Comparison of ENCODE assay signal across 13 cellular contexts in genomic region chr6:89118931-89119330, GRCh38. TPM values are rescaled to one million over a fixed set of nuclear protein-coding genes. Genes with fewer than 3 reads are reported as not detected.
A peak's percentile ranks its signal among the peaks of the same experiment; 100 is the strongest.
DNase-seq lines count a peak whose midpoint lies in the region; ATAC-seq and TF ChIP-seq lines count a peak whose summit lies in the region.
"Had no signal": no experiment of that assay in that cellular context is flagged by ENCODE, and none has a peak within 500 bp of the region (broad histone marks: within the 10 kb centered on the region; RNA-seq: fewer than 3 reads in every experiment).

No MANE protein-coding gene starts in this region.

- peaks cover 4% of the 10 kb centered on the region for H3K4me1 ChIP-seq in CD8-positive, alpha-beta T cell (ENCODE audit: insufficient read depth, low read length)
- H3K4me1 ChIP-seq in heart left ventricle, result peaks cover 0 to 14% (median 6%) of the 10 kb centered on the region in 12 donors

- peaks cover 3% of the 10 kb centered on the region for H3K27me3 Mint-ChIP-seq in CD8-positive, alpha-beta T cell (ENCODE audit: low read depth)
- H3K27me3 Mint-ChIP-seq in activated T-helper 17 cell treated with anti-CD3 and anti-CD28 coated beads, Interleukin-2, amount 50 U/mL, for 72 hours, result peaks cover 6% of the 10 kb centered on the region

- peaks cover 2% of the 10 kb centered on the region for H3K36me3 Mint-ChIP-seq in CD8-positive, alpha-beta T cell
- H3K36me3 Mint-ChIP-seq in activated T-helper 17 cell treated with anti-CD3 and anti-CD28 coated beads, Interleukin-2, amount 50 U/mL, for 72 hours (ENCODE audit: low read depth), result no peaks in the 10 kb centered on the region

- H3K27ac Mint-ChIP-seq in CD8-positive, alpha-beta T cell, result no peak overlapping the region
- no peak overlapping the region for H3K27ac Mint-ChIP-seq in activated T-helper 17 cell treated with anti-CD3 and anti-CD28 coated beads, Interleukin-2, amount 50 U/mL, for 72 hours

- CTCF ChIA-PET in CD8-positive, alpha-beta T cell (lab: Charles Lee), result no interaction called here

- ATAC-seq in CD8-positive, alpha-beta T cell, result no peak
- no peak for ATAC-seq in activated T-helper 17 cell treated with anti-CD3 and anti-CD28 coated beads, Interleukin-2, amount 50 U/mL, for 72 hours (replicated peaks)
- ATAC-seq in heart left ventricle, result no peak
- ATAC-seq: PC-3 had no signal

- H3K4me3 ChIP-seq in CD8-positive, alpha-beta T cell (ENCODE audit: low read depth, low read length), result no peak overlapping the region
- H3K4me3 ChIP-seq in heart left ventricle, result no peak overlapping the region

- no peaks in the 10 kb centered on the region for H3K9me3 ChIP-seq in CD8-positive, alpha-beta T cell (ENCODE audit: low read length)
- H3K9me3 ChIP-seq in heart left ventricle, result no peaks in the 10 kb centered on the region

- DNase-seq in 8988T (peak; percentile 38), medulla oblongata (ENCODE audit: extremely low spot score) (peak; percentile 23), ecto neural progenitor cell (ENCODE audit: low spot score) (no peak), heart left ventricle (no peak), NCI-H128 (lab: John Stamatoyannopoulos, UW; ENCODE audit: unreplicated experiment) (no peak)
- DNase-seq in CD8-positive, alpha-beta T cell, result no peak
- no peak for DNase-seq in effector CD4-positive, alpha-beta T cell
- DNase-seq: Calu3, HCEC 1CT, PC-3 had no signal

- peak overlapping the region; percentile 78 for H3K4me3 Mint-ChIP-seq in CD8-positive, alpha-beta T cell
- peak overlapping the region; percentile 53 for H3K4me3 Mint-ChIP-seq in activated T-helper 17 cell treated with anti-CD3 and anti-CD28 coated beads, Interleukin-2, amount 50 U/mL, for 72 hours

- H3K27me3 ChIP-seq in CD8-positive, alpha-beta T cell (ENCODE audit: insufficient read depth, low read length), result no peaks in the 10 kb centered on the region
- H3K27me3 ChIP-seq in heart left ventricle, result no peaks in the 10 kb centered on the region
- H3K27me3 ChIP-seq: cardiac muscle cell had no signal

- TF ChIP-seq POLR2A in heart left ventricle (IDR thresholded peaks at IDR 0.05), result no peak

- H3K9me3 Mint-ChIP-seq in CD8-positive, alpha-beta T cell, result no peaks in the 10 kb centered on the region
- no peaks in the 10 kb centered on the region for H3K9me3 Mint-ChIP-seq in activated T-helper 17 cell treated with anti-CD3 and anti-CD28 coated beads, Interleukin-2, amount 50 U/mL, for 72 hours

- POLR2A ChIA-PET in CD8-positive, alpha-beta T cell (lab: Charles Lee), result interaction anchor here (0.6 kb wide), 1 partner anchor 136 kb away, joined by 3 read pairs; no protein-coding TSS in a partner anchor

- peaks cover 9% of the 10 kb centered on the region for H3K4me1 Mint-ChIP-seq in CD8-positive, alpha-beta T cell (ENCODE audit: low read depth)
- peaks cover 6% of the 10 kb centered on the region for H3K4me1 Mint-ChIP-seq in activated T-helper 17 cell treated with anti-CD3 and anti-CD28 coated beads, Interleukin-2, amount 50 U/mL, for 72 hours

- H3K27ac ChIP-seq in CD8-positive, alpha-beta T cell (ENCODE audit: low read depth, low read length), result no peak overlapping the region
- H3K27ac ChIP-seq in heart left ventricle, result peak overlapping the region in 1 of 12 donors; percentile 61
- H3K27ac ChIP-seq: cardiac muscle cell, KMS-11 had no signal

- 81 to 91% (median 86%) methylated on average over 8 of the region's 8 CpGs for WGBS in heart left ventricle, 4 donors

- H3K36me3 ChIP-seq in CD8-positive, alpha-beta T cell (ENCODE audit: insufficient read depth, low read length), result no peaks in the 10 kb centered on the region
- no peaks in the 10 kb centered on the region for H3K36me3 ChIP-seq in heart left ventricle
- H3K36me3 ChIP-seq: cardiac muscle cell had no signal

- intact Hi-C loops in CD8-positive, alpha-beta T cell (cut with DNase I, micrococcal nuclease), result loop anchor here in 1 of 2 experiments (2.0 kb wide), 1 partner anchor 26 kb away; no protein-coding TSS in a partner anchor
- intact Hi-C loops in heart left ventricle (cut with DNase I), result loop anchor here in 4 of 10 donors (5.0 to 10.0 kb wide), 3 partner anchors 123 to 137 kb away; no protein-coding TSS in a partner anchor

- TF ChIP-seq CTCF in CD8-positive, alpha-beta T cell (IDR thresholded peaks at IDR 0.05), result no peak
- no peak for TF ChIP-seq CTCF in heart left ventricle (IDR thresholded peaks at IDR 0.05)

RNA-seq across cellular contexts. Expression of gene SRSF12, which starts 1.1 kb away (rescaled TPM):
- total RNA-seq in CD8-positive, alpha-beta T cell, result not detected
- 1 to 10 TPM in 1 of 2 donors, not detected in 1; 1.1 TPM for total RNA-seq in activated T-helper 17 cell treated with anti-CD3 and anti-CD28 coated beads, Interleukin-2, amount 50 U/mL, for 72 hours
- under 1 TPM in 5 of 9 donors, not detected in 4; 0.14 to 0.48 (median 0.16) TPM for total RNA-seq in heart left ventricle
- under 1 TPM in 1 of 2 donors, not detected in 1; 0.28 TPM for polyA plus RNA-seq in heart left ventricle
- total RNA-seq: PC-3 had no signal

RNA-seq across cellular contexts. Expression of gene PM20D2, which starts 26.9 kb away (rescaled TPM):
- total RNA-seq in CD8-positive, alpha-beta T cell, result 1 to 10 TPM; 5.5 to 6.2 TPM
- total RNA-seq in activated T-helper 17 cell treated with anti-CD3 and anti-CD28 coated beads, Interleukin-2, amount 50 U/mL, for 72 hours, result 1 to 10 TPM; 7.9 to 9.2 TPM
- 10 to 100 TPM in 5 of 9 donors, 1 to 10 TPM in 4; 6.0 to 22.9 (median 10.4) TPM for total RNA-seq in heart left ventricle
- polyA plus RNA-seq in heart left ventricle, result 1 to 10 TPM; 2.4 to 7.0 TPM

RNA-seq across cellular contexts. Expression of gene PNRC1, which starts 38.4 kb away (rescaled TPM):
- total RNA-seq in CD8-positive, alpha-beta T cell, result 1,000 to 10,000 TPM; 1,160 to 1,236 TPM
- 100 to 1,000 TPM in 1 of 2 donors, 10 to 100 TPM in 1; 61.5 to 363 TPM for total RNA-seq in activated T-helper 17 cell treated with anti-CD3 and anti-CD28 coated beads, Interleukin-2, amount 50 U/mL, for 72 hours
- total RNA-seq in heart left ventricle, result 100 to 1,000 TPM; 141 to 280 (median 213) TPM
- 10 to 100 TPM; 46.1 to 64.4 TPM for polyA plus RNA-seq in heart left ventricle

Comparison
In these comparisons a context has a peak if more than half of its experiments do, and no peak if none do; other contexts are left out.
1. DNase-seq: peak in 8988T (single experiment) and medulla oblongata (single experiment); none in CD8-positive, alpha-beta T cell (0 of 7), ecto neural progenitor cell (single experiment), heart left ventricle (0 of 5), effector CD4-positive, alpha-beta T cell (single experiment) and NCI-H128 (single experiment).